ENCODE assay signal across 17 cellular contexts in the genomic region with DNA sequence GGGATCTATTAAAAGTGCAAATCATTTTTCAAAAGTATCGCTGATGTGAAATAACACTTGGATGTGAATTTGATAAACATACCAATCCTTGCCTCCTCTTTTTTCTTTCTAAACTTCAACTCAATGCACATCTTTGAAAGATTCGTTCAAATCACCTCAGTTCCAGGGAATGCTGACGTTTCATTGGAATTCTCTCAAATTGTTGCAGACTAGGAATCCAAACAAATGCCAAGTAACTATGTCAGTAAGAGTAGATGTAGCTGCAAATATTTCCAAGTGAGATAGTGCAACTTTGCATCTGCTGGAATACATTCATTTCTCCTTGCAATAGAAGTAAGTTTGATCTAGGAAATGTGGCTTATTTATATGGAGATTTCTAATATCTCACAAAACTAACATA.
DNase-seq lines count a peak whose midpoint lies in the region; ATAC-seq, FAIRE-seq and TF ChIP-seq lines count a peak whose summit lies in the region.
"Had no signal": no experiment of that assay in that cellular context is flagged by ENCODE, and none has a peak within 500 bp of the region (broad histone marks: within the 10 kb centered on the region; RNA-seq: fewer than 3 reads in every experiment).

No MANE protein-coding gene starts in this region.

- no peak for FAIRE-seq in RCC 7860 (lab: Jason Lieb, UNC)
- FAIRE-seq: GM12891 had no signal

- no peaks in the 10 kb centered on the region for H3K27me3 Mint-ChIP-seq in activated T-helper 1 cell treated with anti-CD3 and anti-CD28 coated beads, Interleukin-12 subunit alpha, Interleukin-12 subunit beta, Interleukin-2, Interleukin-4 antibody, amounts not matched to agents 30 ng/mL and 10 ng/mL and 1 ng/mL, durations not matched to agents 14 hours and 24 hours and 36 hours (ENCODE audit: insufficient read depth)
- H3K27me3 Mint-ChIP-seq: B cell; CD4-positive, alpha-beta T cell; IgD-negative memory B cell had no signal

- no peaks in the 10 kb centered on the region for H3K27me3 ChIP-seq in mesenchymal stem cell (ENCODE audit: control insufficient read depth in 1 of 2, insufficient read depth in 1 of 2, low read length in 2 of 2)

- TF ChIP-seq CTCF in astrocyte of the spinal cord (IDR thresholded peaks at IDR 0.05; ENCODE audit: low read depth, low read length): no peak

- H3K4me3 ChIP-seq in astrocyte of the spinal cord (ENCODE audit: low read depth, low read length): no peak overlapping the region
- no peak overlapping the region for H3K4me3 ChIP-seq in mesenchymal stem cell (ENCODE audit: insufficient read depth in 1 of 2, low read depth in 1 of 2, low read length in 2 of 2)

- no peak overlapping the region for H3K9ac ChIP-seq in mesenchymal stem cell (ENCODE audit: low read length)

- no peak overlapping the region for H3K4me3 Mint-ChIP-seq in activated T-helper 1 cell treated with anti-CD3 and anti-CD28 coated beads, Interleukin-12 subunit alpha, Interleukin-12 subunit beta, Interleukin-2, Interleukin-4 antibody, amounts not matched to agents 30 ng/mL and 10 ng/mL and 1 ng/mL, durations not matched to agents 14 hours and 24 hours and 36 hours
- H3K4me3 Mint-ChIP-seq: B cell; CD4-positive, alpha-beta T cell; HFFc6; IgD-negative memory B cell had no signal

- no peak overlapping the region for H3K18ac ChIP-seq in mesenchymal stem cell (ENCODE audit: low read depth in 1 of 2, low read length in 2 of 2)

- no peaks in the 10 kb centered on the region for H3K36me3 Mint-ChIP-seq in activated T-helper 1 cell treated with anti-CD3 and anti-CD28 coated beads, Interleukin-12 subunit alpha, Interleukin-12 subunit beta, Interleukin-2, Interleukin-4 antibody, amounts not matched to agents 30 ng/mL and 10 ng/mL and 1 ng/mL, durations not matched to agents 14 hours and 24 hours and 36 hours (ENCODE audit: low read depth)

- no peak overlapping the region for H2AK5ac ChIP-seq in mesenchymal stem cell (ENCODE audit: low read length, severe bottlenecking)

- H3K4me1 ChIP-seq in mesenchymal stem cell (ENCODE audit: control insufficient read depth, insufficient read depth, low read depth, low read length): peaks cover 1% of the 10 kb centered on the region

- no peak overlapping the region for H3K4me2 ChIP-seq in mesenchymal stem cell (ENCODE audit: low read length, poor library complexity, severe bottlenecking)

- no peak overlapping the region for H3K23ac ChIP-seq in mesenchymal stem cell (ENCODE audit: low read length in 2 of 2)

- 90% methylated on average over 1 of the region's 3 CpGs for WGBS in mesenchymal stem cell

- no peak overlapping the region for H2AFZ ChIP-seq in mesenchymal stem cell (ENCODE audit: low read depth, low read length)

- no peak overlapping the region for H2BK15ac ChIP-seq in mesenchymal stem cell (ENCODE audit: low read depth, poor library complexity, severe bottlenecking)

- no peak overlapping the region for H3K4ac ChIP-seq in mesenchymal stem cell (ENCODE audit: low read depth in 1 of 2, low read length in 2 of 2)

- no peak overlapping the region for H3K27ac Mint-ChIP-seq in activated T-helper 1 cell treated with anti-CD3 and anti-CD28 coated beads, Interleukin-12 subunit alpha, Interleukin-12 subunit beta, Interleukin-2, Interleukin-4 antibody, amounts not matched to agents 30 ng/mL and 10 ng/mL and 1 ng/mL, durations not matched to agents 14 hours and 24 hours and 36 hours
- H3K27ac Mint-ChIP-seq: B cell; CD4-positive, alpha-beta T cell; HFFc6; IgD-negative memory B cell had no signal

- H3K27ac ChIP-seq in mesenchymal stem cell (ENCODE audit: low read length, poor library complexity, severe bottlenecking): peak overlapping the region; percentile 94

- no peak overlapping the region for H3K14ac ChIP-seq in mesenchymal stem cell (ENCODE audit: low read length in 2 of 2)

- no peaks in the 10 kb centered on the region for H3K36me3 ChIP-seq in mesenchymal stem cell (ENCODE audit: control insufficient read depth in 1 of 2, insufficient read depth in 2 of 2, low read depth in 1 of 2, low read length in 2 of 2)

- H3K79me1 ChIP-seq in mesenchymal stem cell (replicated peaks; ENCODE audit: low read length, poor library complexity, severe bottlenecking): no peaks in the 10 kb centered on the region

- H2BK5ac ChIP-seq in mesenchymal stem cell (ENCODE audit: low read depth, low read length, poor library complexity, severe bottlenecking): no peak overlapping the region

- no peak overlapping the region for H2BK12ac ChIP-seq in mesenchymal stem cell (ENCODE audit: low read length in 2 of 2)

- intact Hi-C loops in activated T-helper 1 cell treated with anti-CD3 and anti-CD28 coated beads, Interleukin-12 subunit alpha, Interleukin-12 subunit beta, Interleukin-2, Interleukin-4 antibody, amounts not matched to agents 30 ng/mL and 10 ng/mL and 1 ng/mL, durations not matched to agents 14 hours and 24 hours and 36 hours (cut with micrococcal nuclease): no loop called here

- no peak overlapping the region for H4K8ac ChIP-seq in mesenchymal stem cell (ENCODE audit: low read length)

- no peak for ATAC-seq in GM21390 (IDR thresholded peaks at IDR 0.05; ENCODE audit: unreplicated experiment)

- in situ Hi-C loops in astrocyte of the spinal cord (cut with HindIII; ENCODE audit: low sequenced_read_pairs): no loop called here

- no peak overlapping the region for H2BK120ac ChIP-seq in mesenchymal stem cell (ENCODE audit: low read depth, low read length)

- H3K9me3 ChIP-seq in mesenchymal stem cell (ENCODE audit: control insufficient read depth, low read length): peaks cover 10% of the 10 kb centered on the region

- H4K91ac ChIP-seq in mesenchymal stem cell (ENCODE audit: low read length): no peak overlapping the region

- no peaks in the 10 kb centered on the region for H3K9me3 Mint-ChIP-seq in activated T-helper 1 cell treated with anti-CD3 and anti-CD28 coated beads, Interleukin-12 subunit alpha, Interleukin-12 subunit beta, Interleukin-2, Interleukin-4 antibody, amounts not matched to agents 30 ng/mL and 10 ng/mL and 1 ng/mL, durations not matched to agents 14 hours and 24 hours and 36 hours
- H3K9me3 Mint-ChIP-seq: CD4-positive, alpha-beta T cell had no signal

- DNase-seq in RCC 7860 (ENCODE audit: low spot score): peak; percentile 8
- peak; percentile 54 for DNase-seq in astrocyte of the spinal cord (ENCODE audit: low read depth, low spot score)
- no peak for DNase-seq in mesenchymal stem cell
- DNase-seq in stimulated activated CD4-positive, alpha-beta T cell treated with anti-CD3 and anti-CD28 coated beads, Interleukin-1b, Interleukin-23, amount 100 ng/mL, for 48 hours: no peak
- no peak for DNase-seq in GF-D8 (lab: John Stamatoyannopoulos, UW)
- DNase-seq in activated T-helper 1 cell treated with anti-CD3 and anti-CD28 coated beads, Interleukin-12 subunit alpha, Interleukin-12 subunit beta, Interleukin-2, Interleukin-4 antibody, amounts not matched to agents 30 ng/mL and 10 ng/mL and 1 ng/mL, durations not matched to agents 14 hours and 24 hours and 36 hours (ENCODE audit: low spot score): no peak
- DNase-seq: C1 segment of cervical spinal cord; Calu3; CD4-positive, alpha-beta T cell; DMS 273 treated with DMSO at 0.1 percent for 48 hours; GOT3; HCEC 1CT; HFFc6 had no signal

- no peaks in the 10 kb centered on the region for H3K4me1 Mint-ChIP-seq in activated T-helper 1 cell treated with anti-CD3 and anti-CD28 coated beads, Interleukin-12 subunit alpha, Interleukin-12 subunit beta, Interleukin-2, Interleukin-4 antibody, amounts not matched to agents 30 ng/mL and 10 ng/mL and 1 ng/mL, durations not matched to agents 14 hours and 24 hours and 36 hours (ENCODE audit: low read depth)
- H3K4me1 Mint-ChIP-seq: B cell, IgD-negative memory B cell had no signal

Comparison
In these comparisons a context has a peak if more than half of its experiments do, and no peak if none do; other contexts are left out.
1. DNase-seq: peak in RCC 7860 (single experiment) and astrocyte of the spinal cord (single experiment); none in mesenchymal stem cell (single experiment), stimulated activated CD4-positive, alpha-beta T cell treated with anti-CD3 and anti-CD28 coated beads, Interleukin-1b, Interleukin-23, amount 100 ng/mL, for 48 hours (single experiment), GF-D8 (single experiment) and activated T-helper 1 cell treated with anti-CD3 and anti-CD28 coated beads, Interleukin-12 subunit alpha, Interleukin-12 subunit beta, Interleukin-2, Interleukin-4 antibody, amounts not matched to agents 30 ng/mL and 10 ng/mL and 1 ng/mL, durations not matched to agents 14 hours and 24 hours and 36 hours (single experiment).